ENCODE assay signal across 15 cellular contexts in genomic region chr10:99396471-99396870, GRCh38. TPM values are rescaled to one million over a fixed set of nuclear protein-coding genes. Genes with fewer than 3 reads are reported as not detected.
DNase-seq lines count a peak whose midpoint lies in the region; ATAC-seq and TF ChIP-seq lines count a peak whose summit lies in the region.
"Had no signal": no experiment of that assay in that cellular context is flagged by ENCODE, and none has a peak within 500 bp of the region (broad histone marks: within the 10 kb centered on the region; RNA-seq: fewer than 3 reads in every experiment).

No MANE protein-coding gene starts in this region.

- peak overlapping the region; percentile 36; the same call in 1 of the 2 replicates for H3K4me2 ChIP-seq in GM23338

- no peaks in the 10 kb centered on the region for H3K9me3 Mint-ChIP-seq in GM23338
- H3K9me3 Mint-ChIP-seq: activated CD4-positive, alpha-beta memory T cell treated with anti-CD3 and anti-CD28 coated beads, Interleukin-2, amount 10 ng/mL, durations not matched to agents 7 days and 5 days; naive B cell had no signal

- H3K36me3 Mint-ChIP-seq in GM23338 (ENCODE audit: low read depth), result peaks cover 38% of the 10 kb centered on the region; the same call in 2 of the 3 replicates

- H3K27me3 Mint-ChIP-seq in GM23338 (ENCODE audit: insufficient read depth, low read depth, poor library complexity), result peaks cover 2% of the 10 kb centered on the region

- no peak overlapping the region for H3K27ac ChIP-seq in GM23338 (ENCODE audit: low read depth)
- H3K27ac ChIP-seq in RWPE1, result no peak overlapping the region
- H3K27ac ChIP-seq: thyroid gland had no signal

- peaks cover 33% of the 10 kb centered on the region for H3K4me1 ChIP-seq in GM23338 (ENCODE audit: insufficient read depth)

- H2AFZ ChIP-seq in GM23338, result no peak overlapping the region

- ATAC-seq in GM23338 (no peak), HG02610 (IDR thresholded peaks at IDR 0.05; ENCODE audit: unreplicated experiment) (no peak), GM21717 (IDR thresholded peaks at IDR 0.05; ENCODE audit: unreplicated experiment) (no peak)

- DNase-seq in GM23338 (ENCODE audit: low spot score), result no peak
- peak; percentile 17 for DNase-seq in RWPE1 (ENCODE audit: low spot score)
- peak; percentile 64 for DNase-seq in fibroblast of pulmonary artery (ENCODE audit: low read depth)
- DNase-seq in skeletal muscle cell (ENCODE audit: low read depth), result peak; percentile 49
- DNase-seq in NCI-H345 treated with DMSO at 0.1 percent for 48 hours (lab: John Stamatoyannopoulos, UW; ENCODE audit: unreplicated experiment), result no peak
- DNase-seq in medulla oblongata (ENCODE audit: extremely low spot score), result no peak
- DNase-seq: activated CD4-positive, alpha-beta memory T cell treated with anti-CD3 and anti-CD28 coated beads, Interleukin-2, amount 10 ng/mL, durations not matched to agents 7 days and 5 days; activated effector memory CD4-positive, alpha-beta T cell treated with anti-CD3 and anti-CD28 coated beads, Interleukin-2, amount 50 U/mL, for 16 hours; naive B cell; NCI-H1105; RPMI8226; sigmoid colon; thyroid gland had no signal

- POLR2A ChIA-PET in RWPE1 (lab: Yijun Ruan, JAX; ENCODE audit: low non-redundant PET), result no interaction called here

- no peak overlapping the region for H3K27ac Mint-ChIP-seq in GM23338
- H3K27ac Mint-ChIP-seq: activated CD4-positive, alpha-beta memory T cell treated with anti-CD3 and anti-CD28 coated beads, Interleukin-2, amount 10 ng/mL, durations not matched to agents 7 days and 5 days had no signal

- no peaks in the 10 kb centered on the region for H3K27me3 ChIP-seq in GM23338 (ENCODE audit: insufficient read depth)
- H3K27me3 ChIP-seq: sigmoid colon, thyroid gland had no signal

- H3K4me3 Mint-ChIP-seq in GM23338, result no peak overlapping the region
- H3K4me3 Mint-ChIP-seq: activated CD4-positive, alpha-beta memory T cell treated with anti-CD3 and anti-CD28 coated beads, Interleukin-2, amount 10 ng/mL, durations not matched to agents 7 days and 5 days; naive B cell had no signal

- H3K36me3 ChIP-seq in GM23338 (ENCODE audit: insufficient read depth), result peaks cover 6% of the 10 kb centered on the region; the same call in 1 of the 2 replicates

- H4K20me1 ChIP-seq in GM23338 (replicated peaks; ENCODE audit: insufficient read depth), result 0 out of 2 replicates have a peak, but pooled peaks cover under 1% of the 10 kb centered on the region

- no peaks in the 10 kb centered on the region for H3K79me2 ChIP-seq in GM23338 (replicated peaks; ENCODE audit: insufficient read depth)

- H3K4me1 Mint-ChIP-seq in GM23338, result peaks cover 47% of the 10 kb centered on the region

- TF ChIP-seq CTCF in GM23338 (conservative IDR thresholded peaks at IDR 0.05; ENCODE audit: low read depth in 2 of 2) (no peak), RWPE1 (conservative IDR thresholded peaks at IDR 0.05; ENCODE audit: low read depth) (no peak), fibroblast of pulmonary artery (IDR thresholded peaks at IDR 0.05; ENCODE audit: low read length, missing control alignments) (no peak)

- no peaks in the 10 kb centered on the region for H3K9me2 ChIP-seq in GM23338 (ENCODE audit: insufficient read depth)

- H3K4me3 ChIP-seq in GM23338, result no peak overlapping the region
- H3K4me3 ChIP-seq in fibroblast of pulmonary artery (replicated peaks; ENCODE audit: low read depth, low read length), result no peak overlapping the region
- no peak overlapping the region for H3K4me3 ChIP-seq in skeletal muscle cell (ENCODE audit: low read depth, low read length)
- H3K4me3 ChIP-seq: sigmoid colon, thyroid gland had no signal

- CTCF ChIA-PET in RWPE1 (lab: Yijun Ruan, JAX), result interaction anchor here (0.5 to 0.9 kb wide), 2 partner anchors 163 to 1654 kb away, joined by 3 to 4 read pairs; no protein-coding TSS in a partner anchor

- no peaks in the 10 kb centered on the region for H3F3A ChIP-seq in GM23338 (replicated peaks; ENCODE audit: low read depth)

TF ChIP-seq in GM23338, 12 proteins besides CTCF, POLR2A, EP300 and RAD21 (continues in another document):
- TF ChIP-seq NANOG (IDR thresholded peaks at IDR 0.05; ENCODE audit: borderline replicate concordance) (no peak), CREB1 (CRISPR knock-in tag; IDR thresholded peaks at IDR 0.05; ENCODE audit: low read depth) (no peak), EZH2phosphoT487 (IDR thresholded peaks at IDR 0.05; ENCODE audit: unreplicated experiment) (no peak), JUNB (IDR thresholded peaks at IDR 0.05; ENCODE audit: unreplicated experiment) (no peak), ZNF331 (CRISPR knock-in tag; IDR thresholded peaks at IDR 0.05; ENCODE audit: low read depth) (no peak)
- TF ChIP-seq, protein P1, sequence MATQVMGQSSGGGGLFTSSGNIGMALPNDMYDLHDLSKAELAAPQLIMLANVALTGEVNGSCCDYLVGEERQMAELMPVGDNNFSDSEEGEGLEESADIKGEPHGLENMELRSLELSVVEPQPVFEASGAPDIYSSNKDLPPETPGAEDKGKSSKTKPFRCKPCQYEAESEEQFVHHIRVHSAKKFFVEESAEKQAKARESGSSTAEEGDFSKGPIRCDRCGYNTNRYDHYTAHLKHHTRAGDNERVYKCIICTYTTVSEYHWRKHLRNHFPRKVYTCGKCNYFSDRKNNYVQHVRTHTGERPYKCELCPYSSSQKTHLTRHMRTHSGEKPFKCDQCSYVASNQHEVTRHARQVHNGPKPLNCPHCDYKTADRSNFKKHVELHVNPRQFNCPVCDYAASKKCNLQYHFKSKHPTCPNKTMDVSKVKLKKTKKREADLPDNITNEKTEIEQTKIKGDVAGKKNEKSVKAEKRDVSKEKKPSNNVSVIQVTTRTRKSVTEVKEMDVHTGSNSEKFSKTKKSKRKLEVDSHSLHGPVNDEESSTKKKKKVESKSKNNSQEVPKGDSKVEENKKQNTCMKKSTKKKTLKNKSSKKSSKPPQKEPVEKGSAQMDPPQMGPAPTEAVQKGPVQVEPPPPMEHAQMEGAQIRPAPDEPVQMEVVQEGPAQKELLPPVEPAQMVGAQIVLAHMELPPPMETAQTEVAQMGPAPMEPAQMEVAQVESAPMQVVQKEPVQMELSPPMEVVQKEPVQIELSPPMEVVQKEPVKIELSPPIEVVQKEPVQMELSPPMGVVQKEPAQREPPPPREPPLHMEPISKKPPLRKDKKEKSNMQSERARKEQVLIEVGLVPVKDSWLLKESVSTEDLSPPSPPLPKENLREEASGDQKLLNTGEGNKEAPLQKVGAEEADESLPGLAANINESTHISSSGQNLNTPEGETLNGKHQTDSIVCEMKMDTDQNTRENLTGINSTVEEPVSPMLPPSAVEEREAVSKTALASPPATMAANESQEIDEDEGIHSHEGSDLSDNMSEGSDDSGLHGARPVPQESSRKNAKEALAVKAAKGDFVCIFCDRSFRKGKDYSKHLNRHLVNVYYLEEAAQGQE (IDR thresholded peaks at IDR 0.05; ENCODE audit: unreplicated experiment), result no peak
- TF ChIP-seq, protein P2, sequence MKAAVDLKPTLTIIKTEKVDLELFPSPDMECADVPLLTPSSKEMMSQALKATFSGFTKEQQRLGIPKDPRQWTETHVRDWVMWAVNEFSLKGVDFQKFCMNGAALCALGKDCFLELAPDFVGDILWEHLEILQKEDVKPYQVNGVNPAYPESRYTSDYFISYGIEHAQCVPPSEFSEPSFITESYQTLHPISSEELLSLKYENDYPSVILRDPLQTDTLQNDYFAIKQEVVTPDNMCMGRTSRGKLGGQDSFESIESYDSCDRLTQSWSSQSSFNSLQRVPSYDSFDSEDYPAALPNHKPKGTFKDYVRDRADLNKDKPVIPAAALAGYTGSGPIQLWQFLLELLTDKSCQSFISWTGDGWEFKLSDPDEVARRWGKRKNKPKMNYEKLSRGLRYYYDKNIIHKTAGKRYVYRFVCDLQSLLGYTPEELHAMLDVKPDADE (IDR thresholded peaks at IDR 0.05), result no peak

RNA-seq across cellular contexts. Expression of gene GOT1, which starts 34.0 kb away (rescaled TPM):
- total RNA-seq in GM23338 (2014; rRNA removed; shearing (Covaris generic)), result 29.4 and 36.8 TPM in 2 replicates
- 31.8 and 37.7 TPM in 2 replicates for polyA plus RNA-seq in GM23338 (2016; fragmentation: Nextera tagmentation; extraction: Ambion mirVana)

Comparison
In these comparisons a context has a peak if more than half of its experiments do, and no peak if none do; other contexts are left out.
1. DNase-seq: peak in RWPE1 (single experiment), fibroblast of pulmonary artery (single experiment) and skeletal muscle cell (single experiment); none in GM23338 (single experiment), NCI-H345 treated with DMSO at 0.1 percent for 48 hours (single experiment) and medulla oblongata (single experiment).